In genomic region chr22:46025225-46025972, GRCh38 we compare ENCODE assay signal across 24 cellular contexts. TPM values are rescaled to one million over a fixed set of nuclear protein-coding genes. Genes with fewer than 3 reads are reported as not detected.
A peak's percentile ranks its signal among the peaks of the same experiment; 100 is the strongest.
DNase-seq lines count a peak whose midpoint lies in the region; ATAC-seq and TF ChIP-seq lines count a peak whose summit lies in the region.
"Had no signal": no experiment of that assay in that cellular context is flagged by ENCODE, and none has a peak within 500 bp of the region (broad histone marks: within the 10 kb centered on the region; RNA-seq: fewer than 3 reads in every experiment).

No MANE protein-coding gene starts in this region.

- ATAC-seq in body of pancreas (no peak), GM21360 (IDR thresholded peaks at IDR 0.05; ENCODE audit: unreplicated experiment) (no peak), HG02884 (IDR thresholded peaks at IDR 0.05; ENCODE audit: unreplicated experiment) (no peak)
- ATAC-seq: left lobe of liver, Panc1 had no signal

- no peaks in the 10 kb centered on the region for H3K36me3 ChIP-seq in right atrium auricular region
- no peaks in the 10 kb centered on the region for H3K36me3 ChIP-seq in body of pancreas (replicated peaks in 1 of 2; ENCODE audit: insufficient read depth in 1 of 2, low read depth in 2 of 2)
- H3K36me3 ChIP-seq in Karpas-422 (ENCODE audit: insufficient read depth, low read length), result no peaks in the 10 kb centered on the region
- H3K36me3 ChIP-seq: prostate gland, stomach had no signal

- TF ChIP-seq POLR2A in body of pancreas (IDR thresholded peaks at IDR 0.05), result no peak

- intact Hi-C loops in cardiac septum (cut with DNase I), result no loop called here
- intact Hi-C loops in body of pancreas (cut with DNase I), result no loop called here

- H3K9me2 ChIP-seq in Karpas-422 (replicated peaks; ENCODE audit: insufficient read depth, low read length), result no peaks in the 10 kb centered on the region

- H3K9me3 ChIP-seq in right atrium auricular region (no peaks in the 10 kb centered on the region), body of pancreas (no peaks in the 10 kb centered on the region), Karpas-422 (ENCODE audit: low read length) (no peaks in the 10 kb centered on the region)
- H3K9me3 ChIP-seq: prostate gland, stomach had no signal

- TF ChIP-seq CTCF in right atrium auricular region (IDR thresholded peaks at IDR 0.05) (no peak), body of pancreas (IDR thresholded peaks at IDR 0.05) (no peak)

- no peaks in the 10 kb centered on the region for H3K79me2 ChIP-seq in Karpas-422 (ENCODE audit: low read length)

- no peak overlapping the region for H3K9ac ChIP-seq in Karpas-422 (ENCODE audit: low read length)

- H3K4me2 ChIP-seq in Karpas-422 (ENCODE audit: low read depth, low read length, poor library complexity, severe bottlenecking), result no peak overlapping the region
- H3K4me2 ChIP-seq: smooth muscle cell had no signal

- peak; percentile 46 for DNase-seq in cardiac septum (ENCODE audit: low spot score)
- no peak for DNase-seq in right atrium auricular region (ENCODE audit: low spot score)
- peak in 3 of 4 donors; percentile 1 to 9 (median 9) for DNase-seq in body of pancreas
- DNase-seq in mesenteric fat pad (ENCODE audit: low spot score), result peak; percentile 47
- no peak for DNase-seq in Karpas-422
- DNase-seq in NCI-H2227 (lab: John Stamatoyannopoulos, UW; ENCODE audit: unreplicated experiment), result no peak
- DNase-seq: activated CD4-positive, alpha-beta T cell treated with anti-CD3 and anti-CD28 coated beads for 48 hours; amniotic stem cell; C1 segment of cervical spinal cord; central memory CD4-positive, alpha-beta T cell; EL; MM.1S; NCI-H1436; NCI-H510A treated with DMSO at 0.1 percent for 48 hours; NK-92 treated with Interleukin-12 subunit alpha and Interleukin-12 subunit beta, amount 100 ng/mL, for 24 hours; stomach; trophoblast cell had no signal

- H3K4me3 ChIP-seq in right atrium auricular region, result no peak overlapping the region
- H3K4me3 ChIP-seq in body of pancreas, result no peak overlapping the region
- H3K4me3 ChIP-seq in Karpas-422 (ENCODE audit: low read length), result no peak overlapping the region
- H3K4me3 ChIP-seq: dorsolateral prefrontal cortex, prostate gland, smooth muscle cell, stomach had no signal

- H3K4me1 ChIP-seq in right atrium auricular region (peaks cover 0 to 20% of the 10 kb centered on the region in 2 donors), body of pancreas (peaks cover 19% of the 10 kb centered on the region), Karpas-422 (ENCODE audit: low read length) (no peaks in the 10 kb centered on the region)
- H3K4me1 ChIP-seq: prostate gland had no signal

- no peaks in the 10 kb centered on the region for H4K20me1 ChIP-seq in Karpas-422 (ENCODE audit: insufficient read depth, low read depth, low read length)

- WGBS in body of pancreas, 2 donors, result 92% methylated on average over 8 of the region's 8 CpGs

- H3K27ac ChIP-seq in right atrium auricular region, result no peak overlapping the region
- no peak overlapping the region for H3K27ac ChIP-seq in body of pancreas
- no peak overlapping the region for H3K27ac ChIP-seq in Karpas-422 (ENCODE audit: low read length)
- H3K27ac ChIP-seq: prostate gland, stomach had no signal

- H2AFZ ChIP-seq in Karpas-422 (ENCODE audit: low read length), result no peak overlapping the region

- H3K27me3 ChIP-seq in right atrium auricular region (no peaks in the 10 kb centered on the region), body of pancreas (no peaks in the 10 kb centered on the region), Karpas-422 (ENCODE audit: low read length) (no peaks in the 10 kb centered on the region)
- H3K27me3 ChIP-seq: dorsolateral prefrontal cortex had no signal

RNA-seq across cellular contexts. Expression of gene WNT7B, which starts 48.4 kb away (rescaled TPM):
- total RNA-seq in cardiac septum (not detected), right atrium auricular region (under 1 TPM in 1 of 2 donors, not detected in 1; 0.19 TPM), body of pancreas (1 to 10 TPM in 1 of 2 donors, not detected in 1; 2.1 TPM), mesenteric fat pad (not detected)
- not detected in 2 replicates for total RNA-seq in Karpas-422 (2014; rRNA removed; shearing (Covaris generic); ENCODE audit: low replicate concordance)
- total RNA-seq: stomach had no signal

Comparison
In these comparisons a context has a peak if more than half of its experiments do, and no peak if none do; other contexts are left out.
1. DNase-seq: peak in cardiac septum (single experiment), body of pancreas (3 of 4) and mesenteric fat pad (single experiment); none in right atrium auricular region (single experiment), Karpas-422 (single experiment) and NCI-H2227 (single experiment).